Comparison of ENCODE assay signal across 8 cellular contexts in genomic region chr17:74212913-74213791, GRCh38. TPM values are rescaled to one million over a fixed set of nuclear protein-coding genes. Genes with fewer than 3 reads are reported as not detected.
DNase-seq lines count a peak whose midpoint lies in the region; ATAC-seq and TF ChIP-seq lines count a peak whose summit lies in the region.

TSS of gene TTYH2 (plus strand) at chr17:74213571. CDS start at chr17:74213588, 17 bp downstream.

- H3K9ac ChIP-seq in adipocyte (ENCODE audit: low read length), result peak within 1 kb of the TSS; percentile 83

- ATAC-seq in HG02571 (IDR thresholded peaks at IDR 0.05; ENCODE audit: unreplicated experiment) (peak; percentile 64), heart left ventricle (peak; percentile 72 to 87 (median 83))

- TF ChIP-seq POLR2A in heart left ventricle (IDR thresholded peaks at IDR 0.05), result peak in 1 of 2 donors; percentile 60

- no peaks in the 10 kb centered on the region for H3K27me3 ChIP-seq in adipocyte (replicated peaks; ENCODE audit: control insufficient read depth, insufficient read depth, low read length)
- no peaks in the 10 kb centered on the region for H3K27me3 ChIP-seq in heart left ventricle

- H3K27ac ChIP-seq in heart left ventricle, result peak within 1 kb of the TSS; percentile 49 to 93 (median 85)

- intact Hi-C loops in heart left ventricle (cut with DNase I), result loop anchor here in 8 of 10 donors (2.0 to 10.0 kb wide), 10 partner anchors 24 to 242 kb away; partner anchors contain the start of genes BTBD17 (in 3 of the 8) and GPR142 (in 2 of the 8)
- intact Hi-C loops in posterior cingulate gyrus (cut with DNase I), result loop anchor here (10.0 kb wide), 1 partner anchor 242 kb away; no protein-coding TSS in a partner anchor

- TF ChIP-seq CTCF in GM10266 (IDR thresholded peaks at IDR 0.05; ENCODE audit: control insufficient read depth, insufficient read depth, low read depth, missing control alignments), result peak; percentile 38
- peak in 5 of 12 donors; percentile 14 to 39 (median 20) for TF ChIP-seq CTCF in heart left ventricle (IDR thresholded peaks at IDR 0.05)

- peak within 1 kb of the TSS; percentile 89 for H3K4me3 ChIP-seq in adipocyte (ENCODE audit: low read length)
- peak within 1 kb of the TSS; percentile 43 to 75 (median 64) for H3K4me3 ChIP-seq in heart left ventricle

- 0 to 1% (median 0%) methylated on average over 36 to 62 of the region's 62 CpGs for WGBS in heart left ventricle, 4 donors

- peaks cover 32% of the 10 kb centered on the region for H3K4me1 ChIP-seq in adipocyte (ENCODE audit: control insufficient read depth, insufficient read depth, low read length)
- H3K4me1 ChIP-seq in heart left ventricle, result peaks cover 0 to 82% (median 49%) of the 10 kb centered on the region in 12 donors

- H3K9me3 ChIP-seq in adipocyte (ENCODE audit: control insufficient read depth, low read length) (no peaks in the 10 kb centered on the region), heart left ventricle (no peaks in the 10 kb centered on the region)

- DNase-seq in GM10266 (ENCODE audit: extremely low spot score) (peak; percentile 81), NCI-H1092 (lab: John Stamatoyannopoulos, UW) (peak; percentile 62), SW480 (ENCODE audit: low spot score) (peak; percentile 75), adipocyte (ENCODE audit: low read depth) (peak; percentile 96), heart left ventricle (peak; percentile 92 to 94 (median 94)), posterior cingulate gyrus (peak; percentile 81 to 98 (median 86)), ureter (ENCODE audit: low spot score) (peak; percentile 91)

- peaks cover 22% of the 10 kb centered on the region for H3K36me3 ChIP-seq in adipocyte (ENCODE audit: control insufficient read depth, insufficient read depth, low read length, severe bottlenecking)
- H3K36me3 ChIP-seq in heart left ventricle, result peaks cover 0 to 32% (median 23%) of the 10 kb centered on the region in 9 donors

RNA-seq across cellular contexts. Expression of gene TTYH2, which starts in this region (rescaled TPM):
- 10 to 100 TPM; 17.3 to 34.6 (median 24.6) TPM for total RNA-seq in heart left ventricle
- 10 to 100 TPM; 10.3 to 14.5 TPM for polyA plus RNA-seq in heart left ventricle
- total RNA-seq in ureter, result 8.2 TPM

Comparison
In these comparisons a context has a peak if more than half of its experiments do, and no peak if none do; other contexts are left out.
1. Peak in every context shown above with its lines: DNase-seq, ATAC-seq, H3K4me3 ChIP-seq and H3K27ac ChIP-seq.